Comparison of ENCODE assay signal across 15 cellular contexts in the genomic region with DNA sequence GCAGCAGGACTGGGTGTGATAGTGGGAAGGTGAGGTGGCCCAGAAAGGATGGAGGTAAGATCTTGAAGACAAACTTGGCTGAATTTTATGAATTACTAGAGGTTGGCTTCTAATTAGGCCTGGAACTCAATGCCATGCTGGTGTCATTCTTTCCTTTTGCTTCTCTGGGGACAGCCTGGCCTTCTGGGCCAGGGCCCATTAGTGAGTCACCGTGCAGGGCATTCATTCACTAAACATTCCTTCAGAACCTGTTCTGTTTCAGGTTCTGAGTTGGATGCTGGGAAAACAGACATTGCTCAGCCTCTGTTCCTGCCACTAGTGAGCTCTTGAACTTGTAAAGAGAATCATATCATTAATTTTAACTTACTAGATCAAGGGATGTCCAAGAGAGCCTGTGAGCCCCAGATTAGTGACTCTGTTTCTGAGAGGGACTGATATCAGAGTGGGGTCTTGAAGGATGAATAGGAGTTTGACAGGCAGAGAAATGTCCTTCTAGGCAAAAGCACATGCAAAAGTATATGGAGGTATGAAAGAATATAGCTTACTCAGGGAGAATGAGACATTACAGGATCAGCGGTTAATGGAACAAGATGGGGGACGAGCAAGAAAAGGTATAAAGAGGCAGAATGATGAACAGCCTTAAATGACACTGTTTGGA.
DNase-seq lines count a peak whose midpoint lies in the region; ATAC-seq, FAIRE-seq and TF ChIP-seq lines count a peak whose summit lies in the region.
"Had no signal": no experiment of that assay in that cellular context is flagged by ENCODE, and none has a peak within 500 bp of the region (broad histone marks: within the 10 kb centered on the region; RNA-seq: fewer than 3 reads in every experiment).

No MANE protein-coding gene starts in this region.

- H2BK12ac ChIP-seq in mesenchymal stem cell (ENCODE audit: low read length in 2 of 2): no peak overlapping the region
- no peak overlapping the region for H2BK12ac ChIP-seq in H9 (ENCODE audit: insufficient read length, low read depth, low read length)

- H3K18ac ChIP-seq in mesenchymal stem cell (ENCODE audit: low read depth in 1 of 2, low read length in 2 of 2): no peak overlapping the region
- no peak overlapping the region for H3K18ac ChIP-seq in H9 (ENCODE audit: insufficient read length, low read depth, low read length)

- no peaks in the 10 kb centered on the region for H3K79me2 ChIP-seq in H9 (ENCODE audit: insufficient read depth, low read length)

- CTCF ChIA-PET in A549 (lab: Yijun Ruan, JAX) (interaction anchor here (0.7 to 1.5 kb wide), 4 partner anchors 31 to 329 kb away, joined by 3 to 8 read pairs (median 4); no protein-coding TSS in a partner anchor), HEK293 (lab: Yijun Ruan, JAX) (interaction anchor here (1.1 kb wide), 1 partner anchor 39 kb away, joined by 3 read pairs; no protein-coding TSS in a partner anchor)

- no peaks in the 10 kb centered on the region for H3K23me2 ChIP-seq in H9 (ENCODE audit: insufficient read length, low read depth, low read length, poor library complexity, severe bottlenecking)

- no peak overlapping the region for H4K8ac ChIP-seq in mesenchymal stem cell (ENCODE audit: low read length)
- no peak overlapping the region for H4K8ac ChIP-seq in H9 (replicated peaks; ENCODE audit: insufficient read length, low read depth, low read length)

- H4K91ac ChIP-seq in mesenchymal stem cell (ENCODE audit: low read length): no peak overlapping the region
- no peak overlapping the region for H4K91ac ChIP-seq in H9 (ENCODE audit: insufficient read length, low read depth, low read length)

- H3K27ac ChIP-seq in A549 (peak overlapping the region in 1 of 2 experiments; percentile 62; a peak in 2 of 6 replicates), HEK293 (ENCODE audit: extremely low read depth, low read depth, low read length) (no peak overlapping the region), body of pancreas (peak overlapping the region in 1 of 4 donors; percentile 56), mesenchymal stem cell (ENCODE audit: low read length, poor library complexity, severe bottlenecking) (peak overlapping the region; percentile 79), H9 (ENCODE audit: insufficient read length, low read depth, low read length) (no peak overlapping the region), upper lobe of left lung (no peak overlapping the region)

- H3K4me1 ChIP-seq in A549 (peaks cover 25% of the 10 kb centered on the region), HEK293 (ENCODE audit: control insufficient read depth, insufficient read depth, low read length) (no peaks in the 10 kb centered on the region), body of pancreas (no peaks in the 10 kb centered on the region), mesenchymal stem cell (ENCODE audit: control insufficient read depth, insufficient read depth, low read depth, low read length) (peaks cover 14% of the 10 kb centered on the region), H9 (ENCODE audit: insufficient read depth, low read length) (no peaks in the 10 kb centered on the region; the same call in 1 of the 2 replicates), upper lobe of left lung (no peaks in the 10 kb centered on the region)

- H3K9me3 ChIP-seq in A549 (no peaks in the 10 kb centered on the region), HEK293 (ENCODE audit: control insufficient read depth, insufficient read depth, low read depth, low read length) (no peaks in the 10 kb centered on the region), body of pancreas (no peaks in the 10 kb centered on the region), mesenchymal stem cell (ENCODE audit: control insufficient read depth, low read length) (no peaks in the 10 kb centered on the region), H9 (ENCODE audit: control insufficient read depth, low read depth, low read length) (no peaks in the 10 kb centered on the region), upper lobe of left lung (no peaks in the 10 kb centered on the region)

- H3K4me2 ChIP-seq in A549 (peak overlapping the region; percentile 59; the same call in 2 of the 3 replicates), mesenchymal stem cell (ENCODE audit: low read length, poor library complexity, severe bottlenecking) (no peak overlapping the region), H9 (ENCODE audit: insufficient read depth, insufficient read length, low read length) (no peak overlapping the region)

- TF ChIP-seq POLR2A in A549 (IDR thresholded peaks at IDR 0.05; ENCODE audit: low read length) (no peak), body of pancreas (IDR thresholded peaks at IDR 0.05) (no peak), upper lobe of left lung (IDR thresholded peaks at IDR 0.05) (no peak)

- TF ChIP-seq CTCF in A549 (IDR thresholded peaks at IDR 0.05): no peak
- no peak for TF ChIP-seq CTCF in HEK293 (tag by site-specific recombination; IDR thresholded peaks at IDR 0.05)
- no peak for TF ChIP-seq CTCF in body of pancreas (IDR thresholded peaks at IDR 0.05)
- TF ChIP-seq CTCF in H9 (conservative IDR thresholded peaks at IDR 0.05): no peak
- TF ChIP-seq CTCF in upper lobe of left lung (IDR thresholded peaks at IDR 0.05): no peak

- no peak overlapping the region for H4K5ac ChIP-seq in H9 (ENCODE audit: insufficient read length, low read depth, low read length)

- ATAC-seq in A549 (peak; percentile 38 to 41; a peak in 2 of 6 replicates), body of pancreas (no peak), upper lobe of left lung (ENCODE audit: low FRiP score in 2 of 2) (no peak)
- ATAC-seq: WTC11 had no signal

- H2BK15ac ChIP-seq in mesenchymal stem cell (ENCODE audit: low read depth, poor library complexity, severe bottlenecking) (no peak overlapping the region), H9 (ENCODE audit: low read depth, low read length) (no peak overlapping the region)

- no peak overlapping the region for H3K56ac ChIP-seq in H9 (ENCODE audit: insufficient read length, low read depth, low read length)

- H3K23ac ChIP-seq in mesenchymal stem cell (ENCODE audit: low read length in 2 of 2) (no peak overlapping the region), H9 (ENCODE audit: insufficient read length, low read depth, low read length) (no peak overlapping the region)

- no peak overlapping the region for H3K27ac Mint-ChIP-seq in H9
- H3K27ac Mint-ChIP-seq: WTC11 had no signal

- H2AK5ac ChIP-seq in mesenchymal stem cell (ENCODE audit: low read length, severe bottlenecking) (no peak overlapping the region), H9 (ENCODE audit: insufficient read length, low read length) (no peak overlapping the region)

- TF ChIP-seq RAD21 in A549 (conservative IDR thresholded peaks at IDR 0.05 in 1 of 2, IDR thresholded peaks at IDR 0.05 in 1 of 2): no peak

- peaks cover 0 to 12% of the 10 kb centered on the region in 2 experiments; a peak in 3 of 4 replicates for H3K4me1 Mint-ChIP-seq in H9
- H3K4me1 Mint-ChIP-seq: WTC11 had no signal

- intact Hi-C loops in body of pancreas (cut with DNase I): no loop called here

- peaks cover 0 to 3% of the 10 kb centered on the region in 2 experiments; a peak in 2 of 5 replicates for H3K9me3 Mint-ChIP-seq in H9

- FAIRE-seq in A549 (lab: Jason Lieb, UNC): no peak

- no peaks in the 10 kb centered on the region; a peak in 1 of 7 replicates for H3K36me3 Mint-ChIP-seq in H9 (ENCODE audit: insufficient read depth in 1 of 3, low read depth in 3 of 3)
- H3K36me3 Mint-ChIP-seq: WTC11 had no signal

- no peak overlapping the region for H3K9ac ChIP-seq in mesenchymal stem cell (ENCODE audit: low read length)
- no peak overlapping the region for H3K9ac ChIP-seq in H9 (ENCODE audit: extremely low read depth, insufficient read length, low read length)

- no peaks in the 10 kb centered on the region for H3K27me3 ChIP-seq in body of pancreas
- peaks cover 0 to 20% of the 10 kb centered on the region in 2 experiments for H3K27me3 ChIP-seq in mesenchymal stem cell (ENCODE audit: control insufficient read depth in 1 of 2, insufficient read depth in 1 of 2, low read length in 2 of 2)
- no peaks in the 10 kb centered on the region for H3K27me3 ChIP-seq in H9 (ENCODE audit: insufficient read depth, low read length)
- no peaks in the 10 kb centered on the region for H3K27me3 ChIP-seq in upper lobe of left lung

- peaks cover 2% of the 10 kb centered on the region for H3K27me3 Mint-ChIP-seq in H9 (ENCODE audit: low read depth)

- H3K4ac ChIP-seq in mesenchymal stem cell (ENCODE audit: low read depth in 1 of 2, low read length in 2 of 2) (no peak overlapping the region), H9 (ENCODE audit: low read depth, low read length) (no peak overlapping the region)

- H2BK120ac ChIP-seq in mesenchymal stem cell (ENCODE audit: low read depth, low read length): no peak overlapping the region
- no peak overlapping the region for H2BK120ac ChIP-seq in H9 (ENCODE audit: low read depth, low read length, poor library complexity, severe bottlenecking)

- H3K79me1 ChIP-seq in mesenchymal stem cell (replicated peaks; ENCODE audit: low read length, poor library complexity, severe bottlenecking) (no peaks in the 10 kb centered on the region), H9 (ENCODE audit: insufficient read depth, low read depth, low read length, poor library complexity, severe bottlenecking) (no peaks in the 10 kb centered on the region)

- H2BK5ac ChIP-seq in mesenchymal stem cell (ENCODE audit: low read depth, low read length, poor library complexity, severe bottlenecking): no peak overlapping the region
- H2BK5ac ChIP-seq in H9 (ENCODE audit: insufficient read length, low read length): no peak overlapping the region

- WGBS in A549 (ENCODE audit: missing lambda C conversion rate): 58% methylated on average over 3 of the region's 3 CpGs
- WGBS in body of pancreas, 2 donors: 63 to 74% methylated on average over 3 of the region's 3 CpGs
- WGBS in mesenchymal stem cell: 68% methylated on average over 3 of the region's 3 CpGs
- no CpG with 5 or more reads among the region's 3 CpGs for WGBS in H9 (ENCODE audit: extremely low coverage, insufficient read length, low lambda C conversion rate)
- 85% methylated on average over 3 of the region's 3 CpGs for WGBS in upper lobe of left lung, 2 donors

- no peaks in the 10 kb centered on the region for H4K20me1 ChIP-seq in H9 (ENCODE audit: control insufficient read depth, insufficient read depth, insufficient read length)

- H2BK20ac ChIP-seq in H9 (ENCODE audit: low read depth, low read length, poor library complexity, severe bottlenecking): no peak overlapping the region

- POLR2A ChIA-PET in A549 (lab: Yijun Ruan, JAX) (no interaction called here), HEK293 (lab: Yijun Ruan, JAX) (interaction anchor here (0.6 kb wide), 1 partner anchor 25 kb away, joined by 7 read pairs; no protein-coding TSS in a partner anchor)

- H3K14ac ChIP-seq in mesenchymal stem cell (ENCODE audit: low read length in 2 of 2): no peak overlapping the region
- no peak overlapping the region for H3K14ac ChIP-seq in H9 (ENCODE audit: insufficient read depth, low read length)

- no peak overlapping the region for H2AFZ ChIP-seq in mesenchymal stem cell (ENCODE audit: low read depth, low read length)
- H2AFZ ChIP-seq in H9 (ENCODE audit: low read length): no peak overlapping the region

- no peak for TF ChIP-seq EP300 in A549 (IDR thresholded peaks at IDR 0.05)
- no peak for TF ChIP-seq EP300 in upper lobe of left lung (IDR thresholded peaks at IDR 0.05)

- H3K36me3 ChIP-seq in HEK293 (ENCODE audit: control insufficient read depth in 2 of 2, insufficient read depth in 1 of 2, low read length in 2 of 2) (no peaks in the 10 kb centered on the region), body of pancreas (replicated peaks in 1 of 2; ENCODE audit: insufficient read depth in 1 of 2, low read depth in 2 of 2) (no peaks in the 10 kb centered on the region), mesenchymal stem cell (ENCODE audit: control insufficient read depth in 1 of 2, insufficient read depth in 2 of 2, low read depth in 1 of 2, low read length in 2 of 2) (no peaks in the 10 kb centered on the region), upper lobe of left lung (no peaks in the 10 kb centered on the region)

- no peak overlapping the region for H3K4me3 Mint-ChIP-seq in H9
- H3K4me3 Mint-ChIP-seq: WTC11 had no signal

- no peak overlapping the region for H3K4me3 ChIP-seq in A549
- no peak overlapping the region for H3K4me3 ChIP-seq in HEK293 (ENCODE audit: low read depth, low read length)
- no peak overlapping the region for H3K4me3 ChIP-seq in body of pancreas
- H3K4me3 ChIP-seq in mesenchymal stem cell (ENCODE audit: insufficient read depth in 1 of 2, low read depth in 1 of 2, low read length in 2 of 2): no peak overlapping the region
- H3K4me3 ChIP-seq in upper lobe of left lung: no peak overlapping the region

- H3T11ph ChIP-seq in H9 (ENCODE audit: low read length): no peak overlapping the region

- DNase-seq in A549 (ENCODE audit: low read depth in 1 of 2, low spot score in 1 of 2) (no peak), body of pancreas (peak in 3 of 4 donors; percentile 13 to 27 (median 19)), mesenchymal stem cell (peak; percentile 31), H9 (no peak), NCI-H1930 (lab: John Stamatoyannopoulos, UW) (no peak), upper lobe of left lung (no peak), midbrain (lab: John Stamatoyannopoulos, UW) (no peak)
- DNase-seq: activated T-cell treated with anti-CD3 and anti-CD28 coated beads, Interleukin-2, amount 50 U/mL, for 1 hour; amniotic stem cell; DMS153; H7; NCI-H1417 treated with DMSO at 0.1 percent for 48 hours; stimulated activated CD4-positive, alpha-beta T cell treated with anti-CD3 and anti-CD28 coated beads, Interleukin-12 subunit alpha, Interleukin-12 subunit beta, amount 100 ng/mL, for 4 hours had no signal

Comparison
In these comparisons a context has a peak if more than half of its experiments do, and no peak if none do; other contexts are left out.
1. ATAC-seq: peak in A549 (2 of 2); none in body of pancreas (single experiment) and upper lobe of left lung (0 of 2).
2. DNase-seq: peak in body of pancreas (3 of 4) and mesenchymal stem cell (single experiment); none in A549 (0 of 2), H9 (single experiment), NCI-H1930 (0 of 2), upper lobe of left lung (0 of 2) and midbrain (single experiment).